14 cellular contexts compared by ENCODE assay signal in genomic region chr7:122304996-122305421, GRCh38. TPM values are rescaled to one million over a fixed set of nuclear protein-coding genes. Genes with fewer than 3 reads are reported as not detected.
DNase-seq lines count a peak whose midpoint lies in the region; ATAC-seq, FAIRE-seq and TF ChIP-seq lines count a peak whose summit lies in the region.
"Had no signal": no experiment of that assay in that cellular context is flagged by ENCODE, and none has a peak within 500 bp of the region (broad histone marks: within the 10 kb centered on the region; RNA-seq: fewer than 3 reads in every experiment).

No MANE protein-coding gene starts in this region.

- H4K5ac ChIP-seq in H1 (ENCODE audit: insufficient read length, low read depth, low read length) = no peak overlapping the region

- H2BK120ac ChIP-seq in H1 (replicated peaks; ENCODE audit: low read depth, low read length) = no peak overlapping the region

- H3K36me3 ChIP-seq in heart right ventricle = no peaks in the 10 kb centered on the region
- peaks cover 0 to 32% (median 2%) of the 10 kb centered on the region in 4 experiments; a peak in 2 of 8 replicates for H3K36me3 ChIP-seq in H1 (ENCODE audit: control insufficient read depth in 2 of 4, insufficient read depth in 4 of 4, low read length in 3 of 4)
- H3K36me3 ChIP-seq in mucosa of stomach (ENCODE audit: control insufficient read depth, insufficient read depth, low read length) = no peaks in the 10 kb centered on the region
- no peaks in the 10 kb centered on the region for H3K36me3 ChIP-seq in upper lobe of right lung
- H3K36me3 ChIP-seq: BLaER1 had no signal

- H2BK15ac ChIP-seq in H1 (ENCODE audit: low read length) = no peak overlapping the region

- H3K9me3 ChIP-seq in heart right ventricle (no peaks in the 10 kb centered on the region), H1 (ENCODE audit: insufficient read depth in 2 of 2, low read depth in 1 of 2, low read length in 1 of 2) (no peaks in the 10 kb centered on the region), mucosa of stomach (ENCODE audit: control insufficient read depth, low read length) (no peaks in the 10 kb centered on the region), upper lobe of right lung (no peaks in the 10 kb centered on the region)

- no peak overlapping the region for H3K23ac ChIP-seq in H1 (ENCODE audit: insufficient read length)

- H3K79me2 ChIP-seq in H1 (ENCODE audit: control insufficient read depth in 1 of 2, insufficient read depth in 2 of 2, low read length in 2 of 2) = peaks cover 0 to 26% of the 10 kb centered on the region in 2 experiments; a peak in 3 of 4 replicates

- H2BK20ac ChIP-seq in H1 (ENCODE audit: low read length) = no peak overlapping the region

- POLR2A ChIA-PET in H1 (lab: Charles Lee; ENCODE audit: partially characterized antibody) = interaction anchor here (0.8 to 1.6 kb wide), 2 partner anchors 12 to 81 kb away, joined by 3 to 7 read pairs; no protein-coding TSS in a partner anchor

- peak overlapping the region; percentile 79; the same call in 1 of the 2 replicates for H3K18ac ChIP-seq in H1 (ENCODE audit: extremely low read depth, low read length)

- H3K14ac ChIP-seq in H1 (ENCODE audit: insufficient read length) = no peak overlapping the region

- H3K23me2 ChIP-seq in H1 (ENCODE audit: low read depth, low read length) = peaks cover 39% of the 10 kb centered on the region; the same call in 1 of the 2 replicates

- H2AK5ac ChIP-seq in H1 (ENCODE audit: low read depth, low read length) = no peak overlapping the region

- H3K4me3 ChIP-seq in heart right ventricle = peak overlapping the region in 8 of 10 donors; percentile 26 to 40 (median 31)
- H3K4me3 ChIP-seq in H1 (ENCODE audit: extremely low read depth in 1 of 4, insufficient read depth in 2 of 4, low read depth in 3 of 4, low read length in 4 of 4) = peak overlapping the region; percentile 81 to 93 (median 86)
- peak overlapping the region; percentile 25 for H3K4me3 ChIP-seq in mucosa of stomach (ENCODE audit: low read length)
- peak overlapping the region; percentile 25 for H3K4me3 ChIP-seq in upper lobe of right lung
- H3K4me3 ChIP-seq: BLaER1, K562 had no signal

- H3K4me1 ChIP-seq in heart right ventricle (peaks cover 5 to 50% (median 38%) of the 10 kb centered on the region in 9 donors), H1 (replicated peaks in 1 of 4; ENCODE audit: control insufficient read depth in 3 of 4, insufficient read depth in 4 of 4, low read length in 3 of 4) (peaks cover 3 to 31% (median 18%) of the 10 kb centered on the region in 4 experiments), mucosa of stomach (ENCODE audit: control insufficient read depth, insufficient read depth, low read length) (peaks cover 36% of the 10 kb centered on the region), upper lobe of right lung (peaks cover 27% of the 10 kb centered on the region)
- H3K4me1 ChIP-seq: BLaER1 had no signal

- H3K27ac ChIP-seq in heart right ventricle (no peak overlapping the region), H1 (ENCODE audit: low read depth, low read length) (no peak overlapping the region), upper lobe of right lung (no peak overlapping the region)
- H3K27ac ChIP-seq: BLaER1 had no signal

- H3K4ac ChIP-seq in H1 (replicated peaks; ENCODE audit: insufficient read length, low read depth, low read length) = no peak overlapping the region

- intact Hi-C loops in heart right ventricle (cut with DNase I) (no loop called here), left ventricle myocardium superior (cut with micrococcal nuclease) (no loop called here), upper lobe of right lung (cut with DNase I) (loop anchor here (10.0 kb wide), 1 partner anchor 1060 kb away; no protein-coding TSS in a partner anchor)

- TF ChIP-seq CTCF in heart right ventricle (IDR thresholded peaks at IDR 0.05) (no peak), H1 (IDR thresholded peaks at IDR 0.05; ENCODE audit: control extremely low read depth in 1 of 3, insufficient read depth in 1 of 3, low read depth in 1 of 3, low read length in 3 of 3) (no peak), upper lobe of right lung (IDR thresholded peaks at IDR 0.05) (no peak)

- no peak overlapping the region for H2BK5ac ChIP-seq in H1 (ENCODE audit: low read depth, low read length)

- ATAC-seq in heart right ventricle (no peak), left ventricle myocardium superior (no peak), upper lobe of right lung (no peak)
- ATAC-seq: K562; natural killer cell treated with Interleukin-12 subunit alpha and Interleukin-12 subunit beta and Interleukin-15 and Interleukin-18, amount 100 ng/mL, for 72 hours had no signal

- H4K91ac ChIP-seq in H1 (replicated peaks; ENCODE audit: insufficient read length, low read length) = no peak overlapping the region

- H3K27me3 ChIP-seq in heart right ventricle (peaks cover 65 to 100% (median 99%) of the 10 kb centered on the region in 7 donors), H1 (replicated peaks in 1 of 4; ENCODE audit: control insufficient read depth in 3 of 4, extremely low read depth in 1 of 4, insufficient read depth in 3 of 4, low read length in 3 of 4) (peaks cover 27 to 71% (median 58%) of the 10 kb centered on the region in 4 experiments), mucosa of stomach (ENCODE audit: control insufficient read depth, insufficient read depth, low read length) (peaks cover 99% of the 10 kb centered on the region), upper lobe of right lung (peaks cover 97% of the 10 kb centered on the region)
- H3K27me3 ChIP-seq: BLaER1 had no signal

- DNase-seq in heart right ventricle (no peak), left ventricle myocardium superior (no peak), H1 (ENCODE audit: low read depth in 1 of 2, low spot score in 2 of 2) (no peak), upper lobe of right lung (no peak), GDM1 (lab: John Stamatoyannopoulos, UW) (no peak), NCI-H2227 (lab: John Stamatoyannopoulos, UW; ENCODE audit: unreplicated experiment) (no peak), SHP77 treated with DMSO at 0.1 percent for 48 hours (lab: John Stamatoyannopoulos, UW) (no peak)
- DNase-seq: activated B cell treated with CpG ODN at 0.5 μM for 24 hours, OCI-M1 had no signal

- no peak for TF ChIP-seq RAD21 in H1 (IDR thresholded peaks at IDR 0.05 in 1 of 2, conservative IDR thresholded peaks at IDR 0.05 in 1 of 2; ENCODE audit: low read depth in 2 of 2, low read length in 2 of 2)

- H3K4me2 ChIP-seq in H1 (ENCODE audit: insufficient read depth in 1 of 2, low read depth in 2 of 2, low read length in 2 of 2) = peak overlapping the region; percentile 99 to 100
- H3K4me2 ChIP-seq: BLaER1 had no signal

- TF ChIP-seq POLR2A in H1 (IDR thresholded peaks at IDR 0.05; ENCODE audit: control extremely low read depth in 1 of 2, low read depth in 2 of 2, low read length in 2 of 2) = no peak

- no peak overlapping the region for H3K56ac ChIP-seq in H1 (replicated peaks; ENCODE audit: insufficient read length, low read depth, low read length)

- H4K8ac ChIP-seq in H1 (ENCODE audit: extremely low read depth, insufficient read depth, low read length) = no peak overlapping the region

- FAIRE-seq in H1 (lab: Jason Lieb, UNC) = no peak
- FAIRE-seq: K562 had no signal

- CTCF ChIA-PET in H1 (lab: Charles Lee; ENCODE audit: partially characterized antibody) = interaction anchor here (0.7 to 2.2 kb wide), 2 partner anchors 11 to 244 kb away, joined by 3 to 6 read pairs; no protein-coding TSS in a partner anchor

- no peaks in the 10 kb centered on the region for H3K79me1 ChIP-seq in H1 (ENCODE audit: low read depth, low read length)

- H2AFZ ChIP-seq in H1 (ENCODE audit: low read length) = no peak overlapping the region

- H2BK12ac ChIP-seq in H1 (ENCODE audit: low read depth, low read length) = no peak overlapping the region

- 1 to 2% methylated on average over 24 of the region's 24 CpGs for WGBS in heart right ventricle, 2 donors
- 1% methylated on average over 22 of the region's 24 CpGs; no CpG with 5 or more reads in 1 of the 2 experiments for WGBS in H1 (ENCODE audit: extremely low coverage in 1 of 2, insufficient coverage in 1 of 2, insufficient read length in 1 of 2, insufficient replicate concordance in 2 of 2, low coverage in 1 of 2, low lambda C conversion rate in 2 of 2, missing lambda C conversion rate in 1 of 2), 2 experiments

- H4K20me1 ChIP-seq in H1 (replicated peaks in 1 of 2; ENCODE audit: control insufficient read depth in 1 of 2, insufficient read depth in 2 of 2, low read length in 2 of 2) = peaks cover 0 to 3% of the 10 kb centered on the region in 2 experiments
- H4K20me1 ChIP-seq: BLaER1 had no signal

- 0 out of 7 replicates have a peak overlapping the region, but pooled peaks of 1 of the 4 experiments have one; percentile 7 for H3K9ac ChIP-seq in H1 (replicated peaks in 1 of 4; ENCODE audit: extremely low read depth in 1 of 4, low read depth in 3 of 4, low read length in 3 of 4)
- no peak overlapping the region for H3K9ac ChIP-seq in mucosa of stomach (ENCODE audit: low read length)
- H3K9ac ChIP-seq: BLaER1 had no signal

- TF ChIP-seq EP300 in H1 (IDR thresholded peaks at IDR 0.05; ENCODE audit: borderline replicate concordance in 1 of 2, low read depth in 2 of 2, low read length in 2 of 2) = no peak

TF ChIP-seq in H1, 55 proteins besides CTCF, POLR2A, EP300 and RAD21:
- TF ChIP-seq RNF2 (IDR thresholded peaks at IDR 0.05; ENCODE audit: borderline replicate concordance, low read depth, low read length, missing control alignments, poor library complexity, severe bottlenecking) (peak; percentile 38), JUND (IDR thresholded peaks at IDR 0.05; ENCODE audit: low read length) (no peak)
TF ChIP-seq in H1: peak in this region for 1.

RNA-seq across cellular contexts. Expression of gene FEZF1, which starts 0.5 kb away (rescaled TPM):
- total RNA-seq in heart right ventricle = not detected
- polyA plus RNA-seq in heart right ventricle = not detected
- total RNA-seq in left ventricle myocardium superior = not detected
- total RNA-seq in H1 (2021; fragmentation: NEBNext Ultra II Directional; extraction: Animal tissue kit (Norgen Biotek cat#: 25700)) = 10.6 and 12.9 TPM in 2 replicates
- polyA plus RNA-seq in H1 (2011; rRNA removed) = 12.7 and 15.7 TPM in 2 replicates
- 12.5 TPM for polyA plus RNA-seq in H1 (2011; cell fraction: cytosol; rRNA removed)
- 15.2 TPM for polyA plus RNA-seq in H1 (2011; cell fraction: nucleus; rRNA removed)
- 11.3 to 14.4 TPM (median 12.0 TPM) in 4 replicates for polyA plus RNA-seq in H1 (2012, experiment 1 of 2)
- 10.3 TPM for polyA plus RNA-seq in H1 (2012, experiment 2 of 2)
- 3.6 TPM for polyA plus RNA-seq in H1 (2013, experiment 1 of 2)
- 3.5 TPM for polyA plus RNA-seq in H1 (2013, experiment 2 of 2)
- polyA minus RNA-seq in H1 (2011; rRNA and poly(A)+ RNA removed) = 5.4 and 6.3 TPM in 2 replicates
- polyA minus RNA-seq in H1 (2011; cell fraction: cytosol; rRNA and poly(A)+ RNA removed) = 16.6 TPM
- 12.4 TPM for polyA minus RNA-seq in H1 (2011; cell fraction: nucleus; rRNA and poly(A)+ RNA removed)
- total RNA-seq in upper lobe of right lung = not detected
- total RNA-seq: activated B cell treated with CpG ODN at 0.5 μM for 24 hours; K562; natural killer cell treated with Interleukin-12 subunit alpha and Interleukin-12 subunit beta and Interleukin-15 and Interleukin-18, amount 100 ng/mL, for 72 hours had no signal
- polyA plus RNA-seq: adipose tissue, K562 had no signal

Comparison
In these comparisons a context has a peak if more than half of its experiments do, and no peak if none do; other contexts are left out.
1. H3K4me3 ChIP-seq: peak in every context shown above with its lines; median percentile 86 in H1; 31 in heart right ventricle; 25 in mucosa of stomach; 25 in upper lobe of right lung.
2. RNA of gene FEZF1, which starts 0.5 kb away (total RNA-seq): 10.6 to 12.9 TPM in H1; not detected in upper lobe of right lung (single experiment), not detected in heart right ventricle and not detected in left ventricle myocardium superior (single experiment); every median in the first group is over 10 times any median in the second.